Comparison of ENCODE assay signal across 11 cellular contexts in the genomic region with DNA sequence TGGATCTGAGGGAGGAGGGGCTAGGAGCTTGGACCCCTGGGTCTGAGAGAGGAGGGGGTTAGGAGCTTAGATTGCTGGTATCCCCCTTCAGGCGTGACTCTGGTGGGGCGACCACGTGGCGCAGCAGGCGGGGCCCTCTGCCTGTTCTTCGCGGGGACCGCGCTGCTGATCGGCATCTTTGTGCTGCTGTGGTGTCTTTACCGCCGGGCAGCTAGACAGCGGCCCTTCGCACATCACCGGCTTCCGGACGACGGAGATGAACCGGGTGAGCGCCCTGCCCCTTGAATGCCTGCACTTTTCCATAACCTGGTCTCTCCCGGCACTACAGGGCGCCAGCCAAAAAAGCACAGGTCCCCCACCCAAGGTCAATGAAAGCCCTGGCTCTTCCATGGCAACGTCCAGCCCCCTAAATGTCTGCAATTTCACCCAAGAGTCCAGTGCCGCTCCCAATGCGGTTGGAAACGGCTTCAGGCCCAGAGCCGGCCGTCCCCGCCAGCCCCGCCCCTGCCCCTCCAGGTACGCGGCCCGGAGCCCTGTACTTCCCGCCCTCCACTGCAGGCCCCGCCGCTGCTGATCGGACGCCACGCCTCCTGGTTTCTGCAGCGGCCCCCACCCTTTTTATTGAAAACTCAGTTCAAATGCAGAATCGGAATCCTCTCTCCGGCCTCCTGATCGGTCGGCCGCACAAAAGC. TPM values are rescaled to one million over a fixed set of nuclear protein-coding genes. Genes with fewer than 3 reads are reported as not detected.
DNase-seq lines count a peak whose midpoint lies in the region; ATAC-seq, FAIRE-seq and TF ChIP-seq lines count a peak whose summit lies in the region.
"Had no signal": no experiment of that assay in that cellular context is flagged by ENCODE, and none has a peak within 500 bp of the region (broad histone marks: within the 10 kb centered on the region; RNA-seq: fewer than 3 reads in every experiment).

No MANE protein-coding gene starts in this region.

- no peak for ATAC-seq in HG03025 (IDR thresholded peaks at IDR 0.05; ENCODE audit: low FRiP score, unreplicated experiment)

- no peaks in the 10 kb centered on the region for H3K9me2 ChIP-seq in neural cell (ENCODE audit: insufficient read depth, low read length)

- H3K4me3 ChIP-seq in bronchial epithelial cell (ENCODE audit: low read depth, low read length) (peak overlapping the region; percentile 9), neural cell (ENCODE audit: low read length) (peak overlapping the region; percentile 24)

- no peak for TF ChIP-seq RAD21 in neural cell (conservative IDR thresholded peaks at IDR 0.05)

- no peak overlapping the region for H2AFZ ChIP-seq in neural cell (ENCODE audit: low read depth, low read length)

- H3K79me2 ChIP-seq in neural cell (replicated peaks; ENCODE audit: insufficient read depth, low read length), result no peaks in the 10 kb centered on the region

- H3K9ac ChIP-seq in neural cell (ENCODE audit: low read length), result no peak overlapping the region

- H3K9me3 ChIP-seq in neural cell (ENCODE audit: low read length), result peaks cover 8% of the 10 kb centered on the region

- TF ChIP-seq EP300 in neural cell (conservative IDR thresholded peaks at IDR 0.05; ENCODE audit: poor library complexity, severe bottlenecking), result no peak

- H3F3A ChIP-seq in neural cell (ENCODE audit: insufficient read depth, low read length, poor library complexity, severe bottlenecking), result no peaks in the 10 kb centered on the region

- no peak for TF ChIP-seq CTCF in bronchial epithelial cell (IDR thresholded peaks at IDR 0.05; ENCODE audit: insufficient read depth, low read length, severe bottlenecking)
- TF ChIP-seq CTCF in neural cell (IDR thresholded peaks at IDR 0.05; ENCODE audit: poor library complexity, severe bottlenecking), result no peak

- H3K27me3 ChIP-seq in bronchial epithelial cell (ENCODE audit: control insufficient read depth, insufficient read depth, low read length) (peaks cover 39% of the 10 kb centered on the region), neural cell (ENCODE audit: insufficient read depth, low read depth, low read length) (peaks cover 67% of the 10 kb centered on the region)

- H4K20me1 ChIP-seq in neural cell (ENCODE audit: insufficient read depth), result no peaks in the 10 kb centered on the region

- H3K4me2 ChIP-seq in neural cell (ENCODE audit: low read length), result no peak overlapping the region

- no peak overlapping the region for H3K27ac ChIP-seq in neural cell (ENCODE audit: low read length)

- no peak for FAIRE-seq in bronchial epithelial cell (lab: Jason Lieb, UNC)
- FAIRE-seq: A204.1 had no signal

- H3K36me3 ChIP-seq in bronchial epithelial cell (ENCODE audit: control insufficient read depth, insufficient read depth, low read length), result no peaks in the 10 kb centered on the region
- no peaks in the 10 kb centered on the region for H3K36me3 ChIP-seq in neural cell (ENCODE audit: insufficient read depth, low read length)

- DNase-seq in DMS53 (lab: John Stamatoyannopoulos, UW) (peak; percentile 67), DMS53 treated with DMSO at 0.1 percent for 48 hours (lab: John Stamatoyannopoulos, UW; ENCODE audit: unreplicated experiment) (no peak), NCI-H146 treated with DMSO at 0.1 percent for 48 hours (lab: John Stamatoyannopoulos, UW; ENCODE audit: unreplicated experiment) (peak; percentile 31), bronchial epithelial cell (ENCODE audit: low read depth) (no peak), NCI-H1105 treated with DMSO at 0.1 percent for 48 hours (lab: John Stamatoyannopoulos, UW) (no peak)
- DNase-seq in activated CD4-positive, CD25-positive, alpha-beta regulatory T cell treated with anti-CD3 and anti-CD28 coated beads, Interleukin-2, amount 50 U/mL, for 72 hours, result no peak

TF ChIP-seq in neural cell, 6 proteins besides CTCF, POLR2A, EP300 and RAD21:
- TF ChIP-seq, protein P1, sequence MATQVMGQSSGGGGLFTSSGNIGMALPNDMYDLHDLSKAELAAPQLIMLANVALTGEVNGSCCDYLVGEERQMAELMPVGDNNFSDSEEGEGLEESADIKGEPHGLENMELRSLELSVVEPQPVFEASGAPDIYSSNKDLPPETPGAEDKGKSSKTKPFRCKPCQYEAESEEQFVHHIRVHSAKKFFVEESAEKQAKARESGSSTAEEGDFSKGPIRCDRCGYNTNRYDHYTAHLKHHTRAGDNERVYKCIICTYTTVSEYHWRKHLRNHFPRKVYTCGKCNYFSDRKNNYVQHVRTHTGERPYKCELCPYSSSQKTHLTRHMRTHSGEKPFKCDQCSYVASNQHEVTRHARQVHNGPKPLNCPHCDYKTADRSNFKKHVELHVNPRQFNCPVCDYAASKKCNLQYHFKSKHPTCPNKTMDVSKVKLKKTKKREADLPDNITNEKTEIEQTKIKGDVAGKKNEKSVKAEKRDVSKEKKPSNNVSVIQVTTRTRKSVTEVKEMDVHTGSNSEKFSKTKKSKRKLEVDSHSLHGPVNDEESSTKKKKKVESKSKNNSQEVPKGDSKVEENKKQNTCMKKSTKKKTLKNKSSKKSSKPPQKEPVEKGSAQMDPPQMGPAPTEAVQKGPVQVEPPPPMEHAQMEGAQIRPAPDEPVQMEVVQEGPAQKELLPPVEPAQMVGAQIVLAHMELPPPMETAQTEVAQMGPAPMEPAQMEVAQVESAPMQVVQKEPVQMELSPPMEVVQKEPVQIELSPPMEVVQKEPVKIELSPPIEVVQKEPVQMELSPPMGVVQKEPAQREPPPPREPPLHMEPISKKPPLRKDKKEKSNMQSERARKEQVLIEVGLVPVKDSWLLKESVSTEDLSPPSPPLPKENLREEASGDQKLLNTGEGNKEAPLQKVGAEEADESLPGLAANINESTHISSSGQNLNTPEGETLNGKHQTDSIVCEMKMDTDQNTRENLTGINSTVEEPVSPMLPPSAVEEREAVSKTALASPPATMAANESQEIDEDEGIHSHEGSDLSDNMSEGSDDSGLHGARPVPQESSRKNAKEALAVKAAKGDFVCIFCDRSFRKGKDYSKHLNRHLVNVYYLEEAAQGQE (IDR thresholded peaks at IDR 0.05; ENCODE audit: borderline replicate concordance), result no peak
- TF ChIP-seq EZH2 (IDR thresholded peaks at IDR 0.05; ENCODE audit: borderline replicate concordance, insufficient read depth, low read length, poor library complexity, severe bottlenecking) (no peak), MXI1 (conservative IDR thresholded peaks at IDR 0.05; ENCODE audit: poor library complexity, severe bottlenecking) (no peak), POLR2AphosphoS5 (IDR thresholded peaks at IDR 0.05) (no peak), SMC3 (conservative IDR thresholded peaks at IDR 0.05; ENCODE audit: poor library complexity) (no peak), TAF1 (IDR thresholded peaks at IDR 0.05; ENCODE audit: low read depth) (no peak)

RNA-seq across cellular contexts. Expression of a gene that starts 2.8 kb away (rescaled TPM):
- total RNA-seq in bronchial epithelial cell, result not detected in 2 replicates
- polyA plus RNA-seq in neural cell, result not detected in 2 replicates
- not detected in 2 replicates for polyA minus RNA-seq in neural cell
- total RNA-seq: myocyte, RPMI7951 had no signal

RNA-seq across cellular contexts. Expression of a gene that starts 4.8 kb away (rescaled TPM):
- not detected in 2 replicates for total RNA-seq in bronchial epithelial cell
- not detected in 2 replicates for polyA plus RNA-seq in neural cell
- not detected in 2 replicates for polyA minus RNA-seq in neural cell
- total RNA-seq: myocyte, RPMI7951 had no signal

RNA-seq across cellular contexts. Expression of a gene that starts 13.3 kb away (rescaled TPM):
- not detected in 2 replicates for total RNA-seq in bronchial epithelial cell
- polyA plus RNA-seq in neural cell, result 0.07 TPM in 1 of 2 replicates, not detected in the other
- polyA minus RNA-seq in neural cell, result not detected in 2 replicates

RNA-seq across cellular contexts. Expression of a gene that starts 23.6 kb away (rescaled TPM):
- total RNA-seq in bronchial epithelial cell, result 72.8 and 115 TPM in 2 replicates
- 132 and 145 TPM in 2 replicates for polyA plus RNA-seq in neural cell
- 46.8 and 56.0 TPM in 2 replicates for polyA minus RNA-seq in neural cell

RNA-seq across cellular contexts. Expression of a gene that starts 25.0 kb away (rescaled TPM):
- 17.5 and 29.2 TPM in 2 replicates for total RNA-seq in bronchial epithelial cell
- polyA plus RNA-seq in neural cell, result 13.5 and 16.7 TPM in 2 replicates
- 8.1 and 14.9 TPM in 2 replicates for polyA minus RNA-seq in neural cell

Comparison
In these comparisons a context has a peak if more than half of its experiments do, and no peak if none do; other contexts are left out.
1. DNase-seq: peak in DMS53 (single experiment) and NCI-H146 treated with DMSO at 0.1 percent for 48 hours (single experiment); none in DMS53 treated with DMSO at 0.1 percent for 48 hours (single experiment), bronchial epithelial cell (single experiment), NCI-H1105 treated with DMSO at 0.1 percent for 48 hours (single experiment) and activated CD4-positive, CD25-positive, alpha-beta regulatory T cell treated with anti-CD3 and anti-CD28 coated beads, Interleukin-2, amount 50 U/mL, for 72 hours (single experiment).